In the genomic region with DNA sequence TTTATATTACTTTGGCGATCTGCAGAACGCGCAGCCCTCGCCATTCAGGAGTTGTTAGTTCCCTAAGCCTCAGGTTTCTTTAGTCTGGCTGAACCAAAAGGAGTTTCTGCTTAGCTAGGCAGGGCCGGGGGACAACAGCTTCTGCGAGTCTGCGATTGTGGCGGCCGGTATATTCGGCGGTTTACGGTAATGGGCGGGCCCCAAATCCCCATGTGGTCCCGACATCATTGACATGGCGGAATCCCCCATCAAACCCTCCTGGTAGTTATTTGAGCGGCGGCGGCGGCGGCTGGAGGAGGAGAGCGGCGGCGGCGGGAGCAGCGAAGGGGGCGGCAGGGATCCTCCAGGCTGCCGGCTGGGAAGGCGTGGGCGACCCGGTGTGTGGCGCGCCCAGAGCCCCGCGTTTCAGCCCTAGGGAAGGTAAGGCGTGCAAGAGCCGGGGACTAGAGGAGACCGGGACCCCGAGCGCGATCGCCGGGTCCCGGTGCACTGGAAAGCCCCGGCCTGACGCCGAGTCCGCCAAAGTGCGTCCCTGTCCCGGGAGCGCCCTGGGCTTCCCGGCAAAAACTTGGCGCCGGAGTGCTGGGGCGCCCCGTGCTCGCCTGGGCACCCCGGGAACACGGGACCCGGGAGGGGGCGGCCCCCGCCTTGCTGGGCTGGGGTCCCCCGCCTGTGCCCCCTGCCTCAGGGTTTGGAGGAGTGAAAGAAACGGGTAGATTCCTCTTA, we compare ENCODE assay signal across 8 cellular contexts. TPM values are rescaled to one million over a fixed set of nuclear protein-coding genes. Genes with fewer than 3 reads are reported as not detected.
DNase-seq lines count a peak whose midpoint lies in the region; ATAC-seq, FAIRE-seq and TF ChIP-seq lines count a peak whose summit lies in the region.

A gene (plus strand): TSS at position 227 of the 726 bp plus-strand sequence. CDS start 72,902 bp downstream, outside the sequence.

- no peaks in the 10 kb centered on the region for H3K9me3 Mint-ChIP-seq in immature natural killer cell

- peak within 1 kb of the TSS; percentile 97 for H3K4me3 ChIP-seq in WI38 (ENCODE audit: low read depth, low read length)
- peak within 1 kb of the TSS; percentile 95 for H3K4me3 ChIP-seq in bronchial epithelial cell (ENCODE audit: low read depth, low read length)
- peak within 1 kb of the TSS; percentile 74 to 99 (median 90) for H3K4me3 ChIP-seq in spleen

- H3K36me3 ChIP-seq in bronchial epithelial cell (ENCODE audit: control insufficient read depth, insufficient read depth, low read length): no peaks in the 10 kb centered on the region
- no peaks in the 10 kb centered on the region for H3K36me3 ChIP-seq in spleen

- no peak for FAIRE-seq in bronchial epithelial cell (lab: Jason Lieb, UNC)

- intact Hi-C loops in spleen (cut with DNase I; ENCODE audit: low total_unique reads): loop anchor here (10.0 kb wide), 1 partner anchor 285 kb away; no protein-coding TSS in a partner anchor

- in situ Hi-C loops in ACHN (cut with HindIII; ENCODE audit: low pct_ligation_motif_present, low pct_unique_long_range_greater_than_20kb, low sequenced_read_pairs): no loop called here

- peak in 1 of 3 donors; percentile 87 for TF ChIP-seq POLR2A in spleen (IDR thresholded peaks at IDR 0.05)

- H3K27me3 ChIP-seq in bronchial epithelial cell (ENCODE audit: control insufficient read depth, insufficient read depth, low read length) (no peaks in the 10 kb centered on the region), spleen (replicated peaks in 1 of 7) (peaks cover 0 to 10% (median 0%) of the 10 kb centered on the region in 7 donors)

- WGBS in spleen, 5 donors: 0 to 1% (median 0%) methylated on average over 20 to 63 of the region's 63 CpGs

- peak within 1 kb of the TSS; percentile 97 to 99 (median 98) for H3K4me3 Mint-ChIP-seq in immature natural killer cell

- ATAC-seq in GM18873 (IDR thresholded peaks at IDR 0.05; ENCODE audit: low FRiP score, unreplicated experiment): peak; percentile 60
- peak; percentile 64 for ATAC-seq in HG03139 (IDR thresholded peaks at IDR 0.05; ENCODE audit: unreplicated experiment)

- peaks cover 7 to 63% (median 39%) of the 10 kb centered on the region in 6 donors for H3K4me1 ChIP-seq in spleen

- H3K27ac Mint-ChIP-seq in immature natural killer cell: peak within 1 kb of the TSS; percentile 93 to 99 (median 98)

- peaks cover 3 to 15% (median 11%) of the 10 kb centered on the region in 3 donors for H3K27me3 Mint-ChIP-seq in immature natural killer cell (ENCODE audit: low read depth in 3 of 3)

- peak within 1 kb of the TSS; percentile 93 to 99 (median 97) for H3K27ac ChIP-seq in spleen

- DNase-seq in ACHN (peak; percentile 92), NCI-H2227 treated with DMSO at 0.1 percent for 48 hours (lab: John Stamatoyannopoulos, UW) (peak; percentile 86), bronchial epithelial cell (ENCODE audit: low read depth) (peak; percentile 80), immature natural killer cell (peak; percentile 91 to 93 (median 92)), spleen (peak; percentile 96)

- TF ChIP-seq CTCF in WI38 (IDR thresholded peaks at IDR 0.05; ENCODE audit: low read depth, low read length): no peak
- TF ChIP-seq CTCF in bronchial epithelial cell (IDR thresholded peaks at IDR 0.05; ENCODE audit: insufficient read depth, low read length, severe bottlenecking): no peak
- TF ChIP-seq CTCF in spleen (IDR thresholded peaks at IDR 0.05 in 8 of 11, conservative IDR thresholded peaks at IDR 0.05 in 3 of 11): no peak

- H3K36me3 Mint-ChIP-seq in immature natural killer cell: peaks cover 0 to 4% (median 0%) of the 10 kb centered on the region in 3 donors

- no peaks in the 10 kb centered on the region for H3K9me3 ChIP-seq in spleen

- peaks cover 78 to 86% of the 10 kb centered on the region in 2 donors for H3K4me1 Mint-ChIP-seq in immature natural killer cell

RNA-seq across cellular contexts. Expression of the gene that starts here (rescaled TPM):
- 32.3 and 39.2 TPM in 2 replicates for total RNA-seq in bronchial epithelial cell
- 10 to 100 TPM; 19.7 to 46.1 (median 24.4) TPM for polyA plus RNA-seq in immature natural killer cell
- 100 to 1,000 TPM in 6 of 7 donors, 10 to 100 TPM in 1; 88.8 to 149 (median 110) TPM for total RNA-seq in spleen
- polyA plus RNA-seq in spleen: 1 to 10 TPM; 3.1 to 9.1 (median 4.5) TPM

Comparison
In these comparisons a context has a peak if more than half of its experiments do, and no peak if none do; other contexts are left out.
1. Peak in every context shown above with its lines: DNase-seq, ATAC-seq, H3K4me3 ChIP-seq and H3K27ac ChIP-seq.